In the genomic region with DNA sequence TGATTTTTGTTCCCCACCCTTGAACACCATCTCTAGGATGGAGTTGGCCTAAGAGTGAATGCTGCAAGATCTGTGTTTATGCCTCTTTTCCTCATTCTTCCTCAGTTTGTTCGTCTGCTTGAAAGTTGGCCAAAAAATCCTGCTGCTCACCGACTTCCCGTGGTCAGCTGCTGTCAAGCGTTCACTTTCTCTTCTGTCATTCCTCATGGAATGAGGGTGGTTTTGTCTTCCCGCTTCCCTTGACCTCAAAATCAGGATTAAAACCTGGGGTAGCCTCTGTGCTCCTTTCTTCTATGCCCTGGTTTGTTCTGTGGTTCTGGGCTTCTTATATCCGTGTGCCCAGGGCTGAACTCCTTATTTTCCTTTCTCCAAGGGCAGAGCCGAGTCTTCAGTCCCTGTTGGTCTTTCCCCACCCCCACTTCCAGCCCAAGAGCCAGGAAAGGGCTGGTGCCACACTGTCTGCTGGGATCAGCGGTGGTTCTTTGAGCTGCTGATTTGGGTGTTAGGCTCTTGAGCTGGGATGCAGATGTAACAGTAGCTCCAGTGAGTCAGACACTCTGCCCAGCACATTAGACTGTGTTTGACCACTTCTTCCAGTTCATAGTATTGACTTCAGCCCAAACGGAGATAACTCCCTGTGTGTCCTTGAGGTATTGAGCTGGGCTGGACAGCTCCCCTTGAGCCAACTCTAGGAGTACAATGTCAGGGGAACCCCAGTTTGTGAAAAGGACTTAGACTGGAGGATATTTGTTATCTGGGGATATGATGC, we compare ENCODE assay signal across 9 cellular contexts. TPM values are rescaled to one million over a fixed set of nuclear protein-coding genes. Genes with fewer than 3 reads are reported as not detected.
DNase-seq lines count a peak whose midpoint lies in the region; ATAC-seq, FAIRE-seq and TF ChIP-seq lines count a peak whose summit lies in the region.
"Had no signal": no experiment of that assay in that cellular context is flagged by ENCODE, and none has a peak within 500 bp of the region (broad histone marks: within the 10 kb centered on the region; RNA-seq: fewer than 3 reads in every experiment).

No MANE protein-coding gene starts in this region.

- peaks cover 41% of the 10 kb centered on the region for H3K36me3 Mint-ChIP-seq in activated T-cell treated with anti-CD3 and anti-CD28 coated beads, Interleukin-2, amount 50 U/mL, for 4 hours (ENCODE audit: insufficient read depth)
- H3K36me3 Mint-ChIP-seq in activated T-helper 2 cell treated with anti-CD3 and anti-CD28 coated beads, Interferon-gamma antibody, Interleukin-2, Interleukin-4, amounts not matched to agents 10 μg/mL and 5 μg/mL and 100 μg/mL, durations not matched to agents 14 hours and 24 hours and 36 hours (ENCODE audit: low read depth) = peaks cover 67% of the 10 kb centered on the region
- peaks cover 46% of the 10 kb centered on the region for H3K36me3 Mint-ChIP-seq in Calu3 (ENCODE audit: insufficient read depth, unreplicated experiment)

- H3K36me3 ChIP-seq in suprapubic skin (peaks cover 44% of the 10 kb centered on the region), small intestine (ENCODE audit: control insufficient read depth in 2 of 2, insufficient read depth in 2 of 2, low read length in 2 of 2) (peaks cover 4 to 6% of the 10 kb centered on the region in 2 donors)

- H3K9me3 Mint-ChIP-seq in activated T-cell treated with anti-CD3 and anti-CD28 coated beads, Interleukin-2, amount 50 U/mL, for 4 hours = no peaks in the 10 kb centered on the region
- no peaks in the 10 kb centered on the region for H3K9me3 Mint-ChIP-seq in activated T-helper 2 cell treated with anti-CD3 and anti-CD28 coated beads, Interferon-gamma antibody, Interleukin-2, Interleukin-4, amounts not matched to agents 10 μg/mL and 5 μg/mL and 100 μg/mL, durations not matched to agents 14 hours and 24 hours and 36 hours
- H3K9me3 Mint-ChIP-seq in Calu3 (ENCODE audit: low read depth, unreplicated experiment) = no peaks in the 10 kb centered on the region

- H3K27ac Mint-ChIP-seq in activated T-helper 2 cell treated with anti-CD3 and anti-CD28 coated beads, Interferon-gamma antibody, Interleukin-2, Interleukin-4, amounts not matched to agents 10 μg/mL and 5 μg/mL and 100 μg/mL, durations not matched to agents 14 hours and 24 hours and 36 hours = peak overlapping the region; percentile 55
- H3K27ac Mint-ChIP-seq in Calu3 (ENCODE audit: unreplicated experiment) = no peak overlapping the region

- H3K27me3 ChIP-seq in suprapubic skin (no peaks in the 10 kb centered on the region), small intestine (ENCODE audit: control insufficient read depth in 2 of 2, insufficient read depth in 2 of 2, low read length in 2 of 2) (no peaks in the 10 kb centered on the region)

- no peak for ATAC-seq in activated T-cell treated with anti-CD3 and anti-CD28 coated beads, Interleukin-2, amount 50 U/mL, for 4 hours

- no TSS peak for BruUV-seq in Calu3 (replicated peaks; lab: Mats Ljungman, UMichigan)

- H3K27ac ChIP-seq in suprapubic skin (peak overlapping the region; percentile 99), small intestine (ENCODE audit: low read depth in 1 of 2, low read length in 1 of 2) (peak overlapping the region in 1 of 2 donors; percentile 7)

- intact Hi-C loops in activated T-helper 2 cell treated with anti-CD3 and anti-CD28 coated beads, Interferon-gamma antibody, Interleukin-2, Interleukin-4, amounts not matched to agents 10 μg/mL and 5 μg/mL and 100 μg/mL, durations not matched to agents 14 hours and 24 hours and 36 hours (cut with micrococcal nuclease) = no loop called here
- intact Hi-C loops in Calu3 (cut with micrococcal nuclease; ENCODE audit: unreplicated experiment) = no loop called here

- WGBS in suprapubic skin = 85% methylated on average over 9 of the region's 9 CpGs
- WGBS in small intestine, 3 donors = 75 to 87% (median 86%) methylated on average over 9 of the region's 9 CpGs

- TF ChIP-seq POLR2A in suprapubic skin (IDR thresholded peaks at IDR 0.05) = no peak

- H3K4me1 ChIP-seq in suprapubic skin = peaks cover 59% of the 10 kb centered on the region
- H3K4me1 ChIP-seq in small intestine (ENCODE audit: control insufficient read depth in 2 of 2, insufficient read depth in 1 of 2, low read depth in 1 of 2, low read length in 1 of 2) = peaks cover 5 to 16% of the 10 kb centered on the region in 2 donors

- peak overlapping the region; percentile 98 for H3K4me3 Mint-ChIP-seq in activated T-cell treated with anti-CD3 and anti-CD28 coated beads, Interleukin-2, amount 50 U/mL, for 4 hours
- peak overlapping the region; percentile 97 for H3K4me3 Mint-ChIP-seq in activated T-helper 2 cell treated with anti-CD3 and anti-CD28 coated beads, Interferon-gamma antibody, Interleukin-2, Interleukin-4, amounts not matched to agents 10 μg/mL and 5 μg/mL and 100 μg/mL, durations not matched to agents 14 hours and 24 hours and 36 hours (ENCODE audit: low read depth)
- H3K4me3 Mint-ChIP-seq in Calu3 (ENCODE audit: low read depth, unreplicated experiment) = no peak overlapping the region

- TF ChIP-seq CTCF in suprapubic skin (IDR thresholded peaks at IDR 0.05) (no peak), Calu3 (IDR thresholded peaks at IDR 0.05; ENCODE audit: unreplicated experiment) (no peak)

- H3K4me3 ChIP-seq in iPS-18c (ENCODE audit: insufficient read depth, low read depth, low read length) (peak overlapping the region; percentile 22), suprapubic skin (peak overlapping the region; percentile 88), small intestine (ENCODE audit: low read depth in 1 of 2, low read length in 2 of 2) (no peak overlapping the region)

- no peak for DNase-seq in activated T-cell treated with anti-CD3 and anti-CD28 coated beads, Interleukin-2, amount 50 U/mL, for 4 hours
- DNase-seq in activated T-cell treated with anti-CD3 and anti-CD28 coated beads, Interleukin-2, amount 50 U/mL, for 48 hours = no peak
- DNase-seq in activated T-helper 2 cell treated with anti-CD3 and anti-CD28 coated beads, Interferon-gamma antibody, Interleukin-2, Interleukin-4, amounts not matched to agents 10 μg/mL and 5 μg/mL and 100 μg/mL, durations not matched to agents 14 hours and 24 hours and 36 hours (ENCODE audit: low spot score) = no peak
- DNase-seq in suprapubic skin (ENCODE audit: low spot score in 2 of 2) (no peak), small intestine (no peak), Calu3 (no peak), HCEC 1CT (no peak)

- no peaks in the 10 kb centered on the region for H3K27me3 Mint-ChIP-seq in activated T-cell treated with anti-CD3 and anti-CD28 coated beads, Interleukin-2, amount 50 U/mL, for 4 hours (ENCODE audit: low read depth)
- H3K27me3 Mint-ChIP-seq in activated T-helper 2 cell treated with anti-CD3 and anti-CD28 coated beads, Interferon-gamma antibody, Interleukin-2, Interleukin-4, amounts not matched to agents 10 μg/mL and 5 μg/mL and 100 μg/mL, durations not matched to agents 14 hours and 24 hours and 36 hours (ENCODE audit: low read depth) = no peaks in the 10 kb centered on the region
- H3K27me3 Mint-ChIP-seq in Calu3 (ENCODE audit: unreplicated experiment) = no peaks in the 10 kb centered on the region

- CTCF ChIA-PET in Calu3 (lab: Charles Lee) = no interaction called here

- H3K9me3 ChIP-seq in iPS-18c (ENCODE audit: control insufficient read depth, insufficient read depth, low read length) (no peaks in the 10 kb centered on the region), suprapubic skin (no peaks in the 10 kb centered on the region), small intestine (ENCODE audit: control insufficient read depth, low read depth) (no peaks in the 10 kb centered on the region)

- TF ChIP-seq EP300 in suprapubic skin (IDR thresholded peaks at IDR 0.05) = no peak

- peaks cover 50% of the 10 kb centered on the region for H3K4me1 Mint-ChIP-seq in activated T-cell treated with anti-CD3 and anti-CD28 coated beads, Interleukin-2, amount 50 U/mL, for 4 hours (ENCODE audit: low read depth)
- peaks cover 32% of the 10 kb centered on the region for H3K4me1 Mint-ChIP-seq in activated T-helper 2 cell treated with anti-CD3 and anti-CD28 coated beads, Interferon-gamma antibody, Interleukin-2, Interleukin-4, amounts not matched to agents 10 μg/mL and 5 μg/mL and 100 μg/mL, durations not matched to agents 14 hours and 24 hours and 36 hours (ENCODE audit: low read depth)
- H3K4me1 Mint-ChIP-seq in Calu3 (ENCODE audit: low read depth, unreplicated experiment) = peaks cover 42% of the 10 kb centered on the region

- FAIRE-seq in small intestine (lab: Jason Lieb, UNC) = no peak
- FAIRE-seq: frontal cortex had no signal

RNA-seq across cellular contexts. Expression of a gene that starts 2.3 kb away (rescaled TPM):
- 100 to 1,000 TPM; 561 to 596 (median 567) TPM for total RNA-seq in activated T-cell treated with anti-CD3 and anti-CD28 coated beads, Interleukin-2, amount 50 U/mL, for 4 hours
- 580 and 598 TPM in 2 replicates for total RNA-seq in activated T-helper 2 cell treated with anti-CD3 and anti-CD28 coated beads, Interferon-gamma antibody, Interleukin-2, Interleukin-4, amounts not matched to agents 10 μg/mL and 5 μg/mL and 100 μg/mL, durations not matched to agents 14 hours and 24 hours and 36 hours
- total RNA-seq in suprapubic skin (100 to 1,000 TPM; 352 to 813 (median 687) TPM), Calu3 (2022) (331 and 358 TPM in 2 replicates)
- 1,000 to 10,000 TPM; 1,677 to 2,526 (median 1,745) TPM for polyA plus RNA-seq in small intestine

RNA-seq across cellular contexts. Expression of a gene that starts 5.6 kb away (rescaled TPM):
- total RNA-seq in activated T-cell treated with anti-CD3 and anti-CD28 coated beads, Interleukin-2, amount 50 U/mL, for 4 hours = under 1 TPM; 0.08 to 0.24 (median 0.15) TPM
- 0.28 and 0.57 TPM in 2 replicates for total RNA-seq in activated T-helper 2 cell treated with anti-CD3 and anti-CD28 coated beads, Interferon-gamma antibody, Interleukin-2, Interleukin-4, amounts not matched to agents 10 μg/mL and 5 μg/mL and 100 μg/mL, durations not matched to agents 14 hours and 24 hours and 36 hours
- total RNA-seq in suprapubic skin (under 1 TPM in 1 of 4 donors, not detected in 3; 0.62 TPM), Calu3 (2022) (0.33 TPM in 1 of 2 replicates, not detected in the other)
- polyA plus RNA-seq in small intestine = under 1 TPM in 2 of 3 donors, not detected in 1; 0.24 to 0.45 TPM

RNA-seq across cellular contexts. Expression of a gene that starts 5.9 kb away (rescaled TPM):
- 10 to 100 TPM; 48.3 to 50.7 (median 49.0) TPM for total RNA-seq in activated T-cell treated with anti-CD3 and anti-CD28 coated beads, Interleukin-2, amount 50 U/mL, for 4 hours
- 23.6 and 24.3 TPM in 2 replicates for total RNA-seq in activated T-helper 2 cell treated with anti-CD3 and anti-CD28 coated beads, Interferon-gamma antibody, Interleukin-2, Interleukin-4, amounts not matched to agents 10 μg/mL and 5 μg/mL and 100 μg/mL, durations not matched to agents 14 hours and 24 hours and 36 hours
- total RNA-seq in suprapubic skin (10 to 100 TPM; 12.9 to 27.0 (median 19.8) TPM), Calu3 (2022) (15.8 and 17.4 TPM in 2 replicates)
- polyA plus RNA-seq in small intestine = 10 to 100 TPM in 2 of 3 donors, 1 to 10 TPM in 1; 5.8 to 24.3 (median 12.4) TPM

RNA-seq across cellular contexts. Expression of a gene that starts 17.7 kb away (rescaled TPM):
- 1 to 10 TPM in 1 of 3 donors, under 1 TPM in 2; 0.46 to 1.0 (median 0.63) TPM for total RNA-seq in activated T-cell treated with anti-CD3 and anti-CD28 coated beads, Interleukin-2, amount 50 U/mL, for 4 hours
- 1.0 and 1.3 TPM in 2 replicates for total RNA-seq in activated T-helper 2 cell treated with anti-CD3 and anti-CD28 coated beads, Interferon-gamma antibody, Interleukin-2, Interleukin-4, amounts not matched to agents 10 μg/mL and 5 μg/mL and 100 μg/mL, durations not matched to agents 14 hours and 24 hours and 36 hours
- total RNA-seq in suprapubic skin = 100 to 1,000 TPM in 1 of 4 donors, 10 to 100 TPM in 3; 50.7 to 100 (median 65.9) TPM
- polyA plus RNA-seq in small intestine = 10 to 100 TPM; 29.3 to 85.7 (median 45.4) TPM
- total RNA-seq in Calu3 (2022) = 1.3 and 2.0 TPM in 2 replicates

RNA-seq across cellular contexts. Expression of a gene that starts 30.0 kb away (rescaled TPM):
- total RNA-seq in activated T-cell treated with anti-CD3 and anti-CD28 coated beads, Interleukin-2, amount 50 U/mL, for 4 hours = 10 to 100 TPM; 37.0 to 38.0 (median 37.4) TPM
- total RNA-seq in activated T-helper 2 cell treated with anti-CD3 and anti-CD28 coated beads, Interferon-gamma antibody, Interleukin-2, Interleukin-4, amounts not matched to agents 10 μg/mL and 5 μg/mL and 100 μg/mL, durations not matched to agents 14 hours and 24 hours and 36 hours = 43.7 and 44.3 TPM in 2 replicates
- total RNA-seq in suprapubic skin (10 to 100 TPM; 12.8 to 17.7 (median 15.4) TPM), Calu3 (2022) (15.8 and 16.4 TPM in 2 replicates)
- 10 to 100 TPM; 16.2 to 19.7 (median 19.2) TPM for polyA plus RNA-seq in small intestine

Comparison
In these comparisons a context has a peak if more than half of its experiments do, and no peak if none do; other contexts are left out.
1. H3K4me3 ChIP-seq: peak in iPS-18c (single experiment) and suprapubic skin (single experiment); none in small intestine (0 of 2).